ENCODE assay signal across 1 cellular context in the genomic region with DNA sequence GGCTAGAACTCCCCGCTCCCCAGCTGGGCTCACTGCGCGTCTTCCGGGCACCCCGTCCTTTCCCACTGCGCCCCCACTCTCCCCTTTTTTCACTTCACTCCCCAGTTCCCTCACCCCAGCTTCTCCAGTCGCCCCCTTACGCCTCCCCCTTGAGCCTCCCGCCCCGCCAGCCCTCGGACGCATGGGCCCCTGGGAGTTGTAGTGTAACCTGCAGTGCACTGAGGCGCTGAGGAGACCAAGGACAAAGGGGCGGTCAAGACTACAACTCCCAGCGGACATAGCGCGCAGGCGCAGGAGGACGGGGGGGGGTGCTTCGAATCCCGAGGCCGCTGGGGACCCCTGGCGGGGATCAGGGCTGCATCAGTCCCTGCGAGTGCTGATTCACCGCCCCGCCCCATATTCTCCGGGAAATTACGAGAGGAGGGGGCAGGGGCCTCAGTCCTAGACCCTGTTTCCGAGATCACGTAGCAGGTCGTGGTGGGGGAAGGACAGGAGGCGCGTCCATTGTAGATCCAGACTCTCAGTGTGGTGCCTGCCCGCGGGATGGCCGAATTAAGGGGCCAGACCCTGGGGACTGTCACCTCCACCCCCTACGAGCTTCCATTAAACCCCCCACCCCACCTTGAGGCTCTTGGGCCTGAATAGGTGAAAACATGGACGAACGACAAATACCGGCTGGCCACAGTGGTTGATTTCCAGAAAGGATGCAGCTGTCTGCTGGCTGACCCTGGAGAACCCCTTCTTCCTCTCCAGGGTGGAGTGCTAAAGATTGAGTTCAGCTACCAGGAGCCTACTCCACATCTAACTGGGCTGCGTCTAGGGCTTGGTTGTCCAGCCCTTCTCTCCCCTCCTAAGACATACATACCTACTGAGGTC.
TF ChIP-seq lines count a peak whose summit lies in the region.

No MANE protein-coding gene starts in this region.

TF ChIP-seq in HCT116, 20 proteins besides CTCF, POLR2A, EP300 and RAD21 (continued from another document):
- TF ChIP-seq, protein P1, sequence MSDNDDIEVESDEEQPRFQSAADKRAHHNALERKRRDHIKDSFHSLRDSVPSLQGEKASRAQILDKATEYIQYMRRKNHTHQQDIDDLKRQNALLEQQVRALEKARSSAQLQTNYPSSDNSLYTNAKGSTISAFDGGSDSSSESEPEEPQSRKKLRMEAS (IDR thresholded peaks at IDR 0.05): no peak
- no peak for TF ChIP-seq JUND (IDR thresholded peaks at IDR 0.05)
TF ChIP-seq in HCT116: peak in this region for 2.
